ENCODE assay signal across 13 cellular contexts in genomic region chr19:50551713-50552187, GRCh38. TPM values are rescaled to one million over a fixed set of nuclear protein-coding genes. Genes with fewer than 3 reads are reported as not detected.
DNase-seq lines count a peak whose midpoint lies in the region; ATAC-seq and TF ChIP-seq lines count a peak whose summit lies in the region.
"Had no signal": no experiment of that assay in that cellular context is flagged by ENCODE, and none has a peak within 500 bp of the region (broad histone marks: within the 10 kb centered on the region; RNA-seq: fewer than 3 reads in every experiment).

No MANE protein-coding gene starts in this region.

- ATAC-seq in SK-N-SH treated with all-trans-retinoic acid at 6 μM for 48 hours, result no peak
- no peak for ATAC-seq in HG03439 (IDR thresholded peaks at IDR 0.05; ENCODE audit: unreplicated experiment)

- DNase-seq in C1 segment of cervical spinal cord (lab: John Stamatoyannopoulos, UW) (peak in 12 of 14 donors; percentile 23 to 80 (median 60)), globus pallidus (ENCODE audit: low spot score) (peak; percentile 87), occipital lobe (lab: John Stamatoyannopoulos, UW) (peak; percentile 58), MV-4-11 (lab: John Stamatoyannopoulos, UW) (no peak), ureter (ENCODE audit: low spot score) (no peak)
- no peak for DNase-seq in activated CD8-positive, alpha-beta memory T cell treated with anti-CD3 and anti-CD28 coated beads, Interleukin-2, amount 50 U/mL, for 4 hours
- DNase-seq: NCI-H526 treated with DMSO at 0.1 percent for 48 hours, SJCRH30 had no signal

TF ChIP-seq in SK-N-SH treated with all-trans-retinoic acid at 6 μM for 48 hours, 23 proteins besides CTCF, POLR2A, EP300 and RAD21:
- TF ChIP-seq PATZ1 (CRISPR knock-in tag; IDR thresholded peaks at IDR 0.05; ENCODE audit: borderline replicate concordance) (peak; percentile 42; the same call in 1 of the 2 replicates), ZNF8 (CRISPR knock-in tag; IDR thresholded peaks at IDR 0.05) (no peak), POU6F1 (CRISPR knock-in tag; IDR thresholded peaks at IDR 0.05; ENCODE audit: borderline replicate concordance, low read depth) (no peak), ZFP30 (CRISPR knock-in tag; IDR thresholded peaks at IDR 0.05) (no peak), ZC3H10 (CRISPR knock-in tag; IDR thresholded peaks at IDR 0.05) (no peak)

RNA-seq across cellular contexts. Expression of gene LRRC4B, which starts 16.5 kb away (rescaled TPM):
- total RNA-seq in occipital lobe (75.8 TPM), ureter (4.7 TPM)

RNA-seq across cellular contexts. Expression of gene ASPDH, which starts 38.0 kb away (rescaled TPM):
- total RNA-seq in occipital lobe (0.62 TPM), ureter (not detected)
- total RNA-seq: activated T-helper 1 cell treated with anti-CD3 and anti-CD28 coated beads, Interleukin-12 subunit alpha, Interleukin-12 subunit beta, Interleukin-2, Interleukin-4 antibody, amounts not matched to agents 30 ng/mL and 10 ng/mL and 1 ng/mL, durations not matched to agents 14 hours and 24 hours and 36 hours; lung; right atrium auricular region; SJCRH30 had no signal

RNA-seq across cellular contexts. Expression of gene JOSD2, which starts 40.8 kb away (rescaled TPM):
- total RNA-seq in occipital lobe (3.9 TPM), ureter (26.6 TPM)

Comparison
In these comparisons a context has a peak if more than half of its experiments do, and no peak if none do; other contexts are left out.
1. DNase-seq: peak in C1 segment of cervical spinal cord (12 of 14), globus pallidus (single experiment) and occipital lobe (single experiment); none in activated CD8-positive, alpha-beta memory T cell treated with anti-CD3 and anti-CD28 coated beads, Interleukin-2, amount 50 U/mL, for 4 hours (single experiment), MV-4-11 (single experiment) and ureter (single experiment).
2. RNA of gene LRRC4B, which starts 16.5 kb away (total RNA-seq): 75.8 TPM in occipital lobe (single experiment); 4.7 TPM in ureter (single experiment); every median in the first group is over 10 times any median in the second.